10 cellular contexts compared by ENCODE assay signal in the genomic region with DNA sequence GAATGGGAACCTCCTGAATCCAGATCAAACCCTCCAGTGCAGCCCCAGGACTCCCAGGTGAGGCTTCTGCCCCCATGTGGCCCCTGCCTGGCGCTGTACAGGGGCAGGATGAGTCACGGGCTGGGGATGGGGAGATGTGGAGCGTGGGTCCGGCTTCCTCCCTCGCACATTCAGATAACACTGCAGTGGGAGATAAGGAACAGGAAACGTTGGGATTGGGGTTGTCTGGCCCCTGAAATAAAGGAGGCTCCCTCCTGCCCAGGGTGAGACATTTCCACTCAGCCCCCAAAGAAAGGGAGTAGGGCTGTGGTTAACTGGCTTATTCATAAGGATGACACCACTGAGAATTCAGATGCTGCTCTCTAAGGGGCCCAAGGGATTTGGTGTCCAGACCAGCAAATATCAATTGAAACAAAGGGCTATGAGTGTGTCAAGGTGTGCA. TPM values are rescaled to one million over a fixed set of nuclear protein-coding genes. Genes with fewer than 3 reads are reported as not detected.
DNase-seq lines count a peak whose midpoint lies in the region; ATAC-seq and TF ChIP-seq lines count a peak whose summit lies in the region.
"Had no signal": no experiment of that assay in that cellular context is flagged by ENCODE, and none has a peak within 500 bp of the region (broad histone marks: within the 10 kb centered on the region; RNA-seq: fewer than 3 reads in every experiment).

No MANE protein-coding gene starts in this region.

- no peaks in the 10 kb centered on the region for H3K27me3 ChIP-seq in DND-41 (ENCODE audit: insufficient read depth, low read length, poor library complexity)
- H3K27me3 ChIP-seq: ovary had no signal

- H3K4me1 ChIP-seq in DND-41 (ENCODE audit: insufficient read depth, low read length) (no peaks in the 10 kb centered on the region), mesodermal cell (ENCODE audit: control insufficient read depth, insufficient read depth, low read length, poor library complexity, severe bottlenecking) (peaks cover 23% of the 10 kb centered on the region)

- no peak overlapping the region for H3K9ac ChIP-seq in DND-41 (ENCODE audit: low read depth, low read length)

- H3K27ac ChIP-seq in DND-41 (ENCODE audit: low read length) (peak overlapping the region; percentile 17), mesodermal cell (ENCODE audit: low read depth, low read length, severe bottlenecking) (peak overlapping the region; percentile 16)

- peaks cover 27% of the 10 kb centered on the region for H3K79me2 ChIP-seq in DND-41 (ENCODE audit: insufficient read depth, low read length)

- WGBS in mesodermal cell (ENCODE audit: insufficient coverage in 2 of 2), 2 experiments, result 75% methylated on average over 5 of the region's 6 CpGs; no CpG with 5 or more reads in 1 of the 2 experiments

- TF ChIP-seq POLR2A in GM18505 (IDR thresholded peaks at IDR 0.05; ENCODE audit: borderline replicate concordance, extremely low read depth, insufficient read depth, insufficient read length), result no peak

- H3K9me3 ChIP-seq in DND-41 (ENCODE audit: insufficient read depth, low read length, severe bottlenecking) (no peaks in the 10 kb centered on the region), mesodermal cell (ENCODE audit: control insufficient read depth, low read length) (no peaks in the 10 kb centered on the region)
- H3K9me3 ChIP-seq: ovary had no signal

- DNase-seq in DND-41 (no peak), astrocyte of the hippocampus (ENCODE audit: low read depth, low spot score) (peak; percentile 48), dedifferentiated amniotic fluid mesenchymal stem cell (ENCODE audit: extremely low spot score) (no peak)
- no peak for DNase-seq in stimulated activated CD8-positive, alpha-beta memory T cell treated with anti-CD3 and anti-CD28 coated beads, Interleukin-4, amount 100 ng/mL, for 48 hours
- DNase-seq: activated T-cell treated with anti-CD3 and anti-CD28 coated beads, Interleukin-2, amount 50 U/mL, for 24 hours had no signal

- ATAC-seq in DND-41 (ENCODE audit: insufficient read depth, low read depth) (no peak), HG02798 (IDR thresholded peaks at IDR 0.05; ENCODE audit: poor library complexity, unreplicated experiment) (peak; percentile 45), GM18505 (IDR thresholded peaks at IDR 0.05; ENCODE audit: unreplicated experiment) (no peak), GM21723 (IDR thresholded peaks at IDR 0.05; ENCODE audit: unreplicated experiment) (no peak)

- H2AFZ ChIP-seq in DND-41 (ENCODE audit: low read depth, low read length), result no peak overlapping the region

- H3K36me3 ChIP-seq in DND-41 (ENCODE audit: insufficient read depth, low read length), result peaks cover 67% of the 10 kb centered on the region
- H3K36me3 ChIP-seq in mesodermal cell (ENCODE audit: control insufficient read depth, insufficient read depth, low read length), result peaks cover 57% of the 10 kb centered on the region
- H3K36me3 ChIP-seq: ovary had no signal

- TF ChIP-seq CTCF in DND-41 (IDR thresholded peaks at IDR 0.05; ENCODE audit: borderline replicate concordance, extremely low read depth, low read length, poor library complexity, severe bottlenecking), result peak; percentile 49

- no peak overlapping the region for H3K4me3 ChIP-seq in DND-41 (ENCODE audit: low read depth in 1 of 2, low read length in 2 of 2)
- H3K4me3 ChIP-seq in mesodermal cell (ENCODE audit: extremely low read depth, insufficient read depth, low read length, poor library complexity, severe bottlenecking), result no peak overlapping the region
- H3K4me3 ChIP-seq: ovary had no signal

- no peak overlapping the region for H3K4me2 ChIP-seq in DND-41 (ENCODE audit: insufficient read depth, low read length)

- H4K20me1 ChIP-seq in DND-41 (ENCODE audit: insufficient read depth, low read length), result peaks cover 64% of the 10 kb centered on the region

RNA-seq across cellular contexts. Expression of gene IGFBP5, which starts 30.7 kb away (rescaled TPM):
- polyA plus RNA-seq in mesodermal cell (2013, experiment 1 of 2), result 34.9 TPM
- polyA plus RNA-seq in mesodermal cell (2013, experiment 2 of 2), result 24.0 TPM

RNA-seq across cellular contexts. Expression of gene IGFBP2, which starts 31.4 kb away (rescaled TPM):
- 576 TPM for polyA plus RNA-seq in mesodermal cell (2013, experiment 1 of 2)
- 441 TPM for polyA plus RNA-seq in mesodermal cell (2013, experiment 2 of 2)
